In genomic region chr10:42991442-42992098, GRCh38 we compare ENCODE assay signal across 18 cellular contexts.
DNase-seq lines count a peak whose midpoint lies in the region; ATAC-seq and TF ChIP-seq lines count a peak whose summit lies in the region.
"Had no signal": no experiment of that assay in that cellular context is flagged by ENCODE, and none has a peak within 500 bp of the region (broad histone marks: within the 10 kb centered on the region; RNA-seq: fewer than 3 reads in every experiment).

No MANE protein-coding gene starts in this region.

- H3K4me3 Mint-ChIP-seq in activated T-cell treated with anti-CD3 and anti-CD28 coated beads, Interleukin-2, amount 50 U/mL, for 24 hours = no peak overlapping the region
- H3K4me3 Mint-ChIP-seq: B cell; CD4-positive, alpha-beta memory T cell had no signal

- TF ChIP-seq CTCF in esophagus muscularis mucosa (IDR thresholded peaks at IDR 0.05) (no peak), spleen (IDR thresholded peaks at IDR 0.05 in 8 of 11, conservative IDR thresholded peaks at IDR 0.05 in 3 of 11) (no peak)

- H3K27ac Mint-ChIP-seq in activated T-cell treated with anti-CD3 and anti-CD28 coated beads, Interleukin-2, amount 50 U/mL, for 24 hours = no peak overlapping the region
- H3K27ac Mint-ChIP-seq: B cell; CD4-positive, alpha-beta memory T cell had no signal

- peak; percentile 12 for DNase-seq in activated T-cell treated with anti-CD3 and anti-CD28 coated beads, Interleukin-2, amount 50 U/mL, for 24 hours
- no peak for DNase-seq in activated T-cell treated with anti-CD3 and anti-CD28 coated beads, Interleukin-2, amount 50 U/mL, for 48 hours
- peak; percentile 89 for DNase-seq in esophagus muscularis mucosa (ENCODE audit: extremely low spot score)
- DNase-seq in spleen = peak; percentile 47
- no peak for DNase-seq in stimulated activated CD4-positive, alpha-beta T cell treated with anti-CD3 and anti-CD28 coated beads, Interleukin-2, amount 100 ng/mL, for 48 hours
- no peak for DNase-seq in NCI-H187 (lab: John Stamatoyannopoulos, UW)
- no peak for DNase-seq in foreskin melanocyte
- DNase-seq: CD4-positive, alpha-beta memory T cell; GOT3; NCI-H1105 treated with DMSO at 0.1 percent for 48 hours; NCI-H1694 treated with DMSO at 0.1 percent for 48 hours; NCI-H2107; NCI-H510A treated with DMSO at 0.1 percent for 48 hours; NCI-H774; SHP77 treated with DMSO at 0.1 percent for 48 hours had no signal

- H3K4me1 Mint-ChIP-seq in activated T-cell treated with anti-CD3 and anti-CD28 coated beads, Interleukin-2, amount 50 U/mL, for 24 hours (ENCODE audit: low read depth) = peaks cover 9% of the 10 kb centered on the region
- H3K4me1 Mint-ChIP-seq: B cell had no signal

- H3K27ac ChIP-seq in esophagus muscularis mucosa (replicated peaks in 1 of 4) (no peak overlapping the region), spleen (no peak overlapping the region)

- no peaks in the 10 kb centered on the region for H3K4me1 ChIP-seq in esophagus muscularis mucosa
- H3K4me1 ChIP-seq in spleen = peaks cover 0 to 3% (median 0%) of the 10 kb centered on the region in 6 donors

- no peaks in the 10 kb centered on the region for H3K36me3 Mint-ChIP-seq in activated T-cell treated with anti-CD3 and anti-CD28 coated beads, Interleukin-2, amount 50 U/mL, for 24 hours (ENCODE audit: low read depth)
- H3K36me3 Mint-ChIP-seq: CD4-positive, alpha-beta memory T cell had no signal

- no peak overlapping the region for H3K4me3 ChIP-seq in esophagus muscularis mucosa
- H3K4me3 ChIP-seq in spleen = no peak overlapping the region
- H3K4me3 ChIP-seq: K562 had no signal

- H3K9me3 ChIP-seq in esophagus muscularis mucosa (no peaks in the 10 kb centered on the region), spleen (no peaks in the 10 kb centered on the region)

- peaks cover 0 to 11% (median 0%) of the 10 kb centered on the region in 4 donors for H3K27me3 ChIP-seq in esophagus muscularis mucosa
- no peaks in the 10 kb centered on the region for H3K27me3 ChIP-seq in spleen (replicated peaks in 1 of 7)

- TF ChIP-seq EP300 in esophagus muscularis mucosa (IDR thresholded peaks at IDR 0.05) = no peak

- no peak for TF ChIP-seq POLR2A in esophagus muscularis mucosa (IDR thresholded peaks at IDR 0.05; ENCODE audit: low read depth)
- TF ChIP-seq POLR2A in spleen (IDR thresholded peaks at IDR 0.05) = no peak

- no peaks in the 10 kb centered on the region for H3K9me3 Mint-ChIP-seq in activated T-cell treated with anti-CD3 and anti-CD28 coated beads, Interleukin-2, amount 50 U/mL, for 24 hours
- H3K9me3 Mint-ChIP-seq: CD4-positive, alpha-beta memory T cell had no signal

- 87% methylated on average over 5 of the region's 10 CpGs for WGBS in esophagus muscularis mucosa
- WGBS in spleen, 5 donors = 82 to 95% (median 91%) methylated on average over 4 to 10 of the region's 10 CpGs

- intact Hi-C loops in esophagus muscularis mucosa (cut with DNase I) (no loop called here), spleen (cut with DNase I; ENCODE audit: low total_unique reads) (no loop called here)

- H3K27me3 Mint-ChIP-seq in activated T-cell treated with anti-CD3 and anti-CD28 coated beads, Interleukin-2, amount 50 U/mL, for 24 hours = no peaks in the 10 kb centered on the region
- H3K27me3 Mint-ChIP-seq: B cell had no signal

- H3K36me3 ChIP-seq in esophagus muscularis mucosa = no peaks in the 10 kb centered on the region
- no peaks in the 10 kb centered on the region for H3K36me3 ChIP-seq in spleen

- ATAC-seq in SK-N-SH treated with all-trans-retinoic acid at 6 μM for 48 hours = peak; percentile 41; the same call in 1 of the 3 replicates
- ATAC-seq: K562 had no signal

TF ChIP-seq in SK-N-SH treated with all-trans-retinoic acid at 6 μM for 48 hours, 23 proteins besides CTCF, POLR2A, EP300 and RAD21:
- peak; percentile 98 for TF ChIP-seq TCF4 (CRISPR knock-in tag; IDR thresholded peaks at IDR 0.05; ENCODE audit: borderline replicate concordance)
- TF ChIP-seq TOX (CRISPR knock-in tag; IDR thresholded peaks at IDR 0.05; ENCODE audit: borderline replicate concordance) = no peak
- 0 out of 2 replicates have a peak, but pooled peaks have one; percentile 15 for TF ChIP-seq PPARA (CRISPR knock-in tag; IDR thresholded peaks at IDR 0.05; ENCODE audit: borderline replicate concordance)
- no peak for TF ChIP-seq BACH2 (CRISPR knock-in tag; IDR thresholded peaks at IDR 0.05; ENCODE audit: borderline replicate concordance)
- TF ChIP-seq ARNTL (CRISPR knock-in tag; IDR thresholded peaks at IDR 0.05; ENCODE audit: borderline replicate concordance, low read depth) = no peak
- TF ChIP-seq ZNF8 (CRISPR knock-in tag; IDR thresholded peaks at IDR 0.05) = 0 out of 2 replicates have a peak, but pooled peaks have one; percentile 24
- no peak for TF ChIP-seq ISL1 (CRISPR knock-in tag; IDR thresholded peaks at IDR 0.05)
- peak; percentile 81 for TF ChIP-seq CSRNP3 (CRISPR knock-in tag; IDR thresholded peaks at IDR 0.05)
- TF ChIP-seq TSHZ2 (CRISPR knock-in tag; IDR thresholded peaks at IDR 0.05) = peak; percentile 98
- TF ChIP-seq ESRRG (CRISPR knock-in tag; IDR thresholded peaks at IDR 0.05) = 0 out of 2 replicates have a peak, but pooled peaks have one; percentile 36

Comparison
In these comparisons a context has a peak if more than half of its experiments do, and no peak if none do; other contexts are left out.
1. DNase-seq: peak in activated T-cell treated with anti-CD3 and anti-CD28 coated beads, Interleukin-2, amount 50 U/mL, for 24 hours (single experiment), esophagus muscularis mucosa (single experiment) and spleen (single experiment); none in activated T-cell treated with anti-CD3 and anti-CD28 coated beads, Interleukin-2, amount 50 U/mL, for 48 hours (0 of 2), stimulated activated CD4-positive, alpha-beta T cell treated with anti-CD3 and anti-CD28 coated beads, Interleukin-2, amount 100 ng/mL, for 48 hours (0 of 2), NCI-H187 (0 of 2) and foreskin melanocyte (single experiment).